8 cellular contexts compared by ENCODE assay signal in the genomic region with DNA sequence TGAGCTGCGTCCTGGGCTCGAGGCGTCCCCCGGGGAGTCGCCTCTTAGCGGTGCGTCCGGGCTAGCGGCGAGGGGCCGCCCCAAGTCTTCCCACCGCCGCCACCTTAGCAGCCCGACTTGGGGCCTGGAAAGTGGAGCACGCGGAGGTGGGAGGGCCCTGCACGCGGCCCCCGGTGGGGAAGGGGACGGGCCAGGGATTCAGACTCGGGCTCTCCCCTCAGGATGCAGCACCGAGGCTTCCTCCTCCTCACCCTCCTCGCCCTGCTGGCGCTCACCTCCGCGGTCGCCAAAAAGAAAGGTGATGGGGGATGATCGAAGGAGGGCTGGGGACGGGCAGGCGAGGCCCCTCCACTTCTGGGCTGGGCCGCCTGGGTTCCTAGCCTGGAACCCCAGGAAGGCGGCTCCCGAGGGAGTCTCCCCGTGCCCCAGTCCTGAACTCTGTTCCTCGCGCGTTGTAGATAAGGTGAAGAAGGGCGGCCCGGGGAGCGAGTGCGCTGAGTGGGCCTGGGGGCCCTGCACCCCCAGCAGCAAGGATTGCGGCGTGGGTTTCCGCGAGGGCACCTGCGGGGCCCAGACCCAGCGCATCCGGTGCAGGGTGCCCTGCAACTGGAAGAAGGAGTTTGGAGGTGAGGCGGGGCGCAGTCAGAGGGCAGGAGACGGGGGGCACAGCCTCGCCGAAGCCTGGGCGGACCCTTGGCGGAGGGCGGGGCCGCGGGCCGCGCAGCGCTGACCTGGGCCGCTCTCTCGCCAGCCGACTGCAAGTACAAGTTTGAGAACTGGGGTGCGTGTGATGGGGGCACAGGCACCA. TPM values are rescaled to one million over a fixed set of nuclear protein-coding genes. Genes with fewer than 3 reads are reported as not detected.
DNase-seq lines count a peak whose midpoint lies in the region; TF ChIP-seq lines count a peak whose summit lies in the region.

No MANE protein-coding gene starts in this region.

- TF ChIP-seq CTCF in dorsolateral prefrontal cortex (IDR thresholded peaks at IDR 0.05 in 54 of 56, conservative IDR thresholded peaks at IDR 0.05 in 2 of 56; ENCODE audit: low read depth in 1 of 56, partially characterized antibody in 56 of 56) (no peak), neural crest cell (conservative IDR thresholded peaks at IDR 0.05) (no peak)

- H3K36me3 Mint-ChIP-seq in neural crest cell (ENCODE audit: low read depth) = peaks cover 2% of the 10 kb centered on the region

- peak overlapping the region; percentile 88 for H3K4me3 Mint-ChIP-seq in neural crest cell

- H3K9me3 Mint-ChIP-seq in neural crest cell = no peaks in the 10 kb centered on the region

- peak overlapping the region; percentile 92 for H3K27ac Mint-ChIP-seq in neural crest cell (ENCODE audit: unreplicated experiment)

- DNase-seq in NCI-H1417 (lab: John Stamatoyannopoulos, UW) (peak; percentile 24 to 67 (median 66)), NCI-H1417 treated with DMSO at 0.1 percent for 48 hours (lab: John Stamatoyannopoulos, UW) (no peak), NCI-H2171 (lab: John Stamatoyannopoulos, UW) (peak; percentile 28), dorsolateral prefrontal cortex (peak in 1 of 10 donors; percentile 42), neural crest cell (ENCODE audit: low read depth, low spot score) (no peak), NCI-H1694 treated with DMSO at 0.1 percent for 48 hours (lab: John Stamatoyannopoulos, UW) (no peak), NOMO-1 treated with dmso at 0.1 percent for 144 hours (lab: John Stamatoyannopoulos, UW; ENCODE audit: unreplicated experiment) (no peak), CD1c-positive myeloid dendritic cell (ENCODE audit: extremely low spot score) (no peak)

- intact Hi-C loops in dorsolateral prefrontal cortex (cut with DNase I) = loop anchor here (10.0 kb wide), 4 partner anchors 63 to 783 kb away; partner anchors contain the start of genes ATG13 (in 2 of the 2) and HARBI1 (in 2 of the 2)

- H3K27me3 Mint-ChIP-seq in neural crest cell (ENCODE audit: low read depth) = peaks cover 26% of the 10 kb centered on the region

- H3K4me1 Mint-ChIP-seq in neural crest cell = peaks cover 24% of the 10 kb centered on the region

- H3K4me3 ChIP-seq in dorsolateral prefrontal cortex = peak overlapping the region; percentile 36 to 75 (median 60)

- peak overlapping the region in 23 of 59 donors; percentile 12 to 90 (median 53) for H3K27ac ChIP-seq in dorsolateral prefrontal cortex

- H3K27me3 ChIP-seq in dorsolateral prefrontal cortex = peaks cover 0 to 9% (median 0%) of the 10 kb centered on the region in 45 donors

RNA-seq across cellular contexts. Expression of gene MDK, which starts 0.6 kb away (rescaled TPM):
- total RNA-seq in dorsolateral prefrontal cortex (10 to 100 TPM in 95 of 120 experiments, 1 to 10 TPM in 25; 4.6 to 45.3 (median 12.9) TPM), neural crest cell (781 and 821 TPM in 2 replicates)

RNA-seq across cellular contexts. Expression of gene CHRM4, which starts 9.5 kb away (rescaled TPM):
- 10 to 100 TPM in 56 of 120 experiments, 1 to 10 TPM in 64; 2.7 to 25.0 (median 9.7) TPM for total RNA-seq in dorsolateral prefrontal cortex
- total RNA-seq in neural crest cell = 0.37 and 0.39 TPM in 2 replicates

RNA-seq across cellular contexts. Expression of gene DGKZ, which starts 34.8 kb away (rescaled TPM):
- total RNA-seq in dorsolateral prefrontal cortex (100 to 1,000 TPM; 142 to 475 (median 319) TPM), neural crest cell (54.4 and 60.1 TPM in 2 replicates)

Comparison
In these comparisons a context has a peak if more than half of its experiments do, and no peak if none do; other contexts are left out.
1. DNase-seq: peak in NCI-H1417 (3 of 3) and NCI-H2171 (single experiment); none in NCI-H1417 treated with DMSO at 0.1 percent for 48 hours (single experiment), neural crest cell (single experiment), NCI-H1694 treated with DMSO at 0.1 percent for 48 hours (single experiment), NOMO-1 treated with dmso at 0.1 percent for 144 hours (single experiment) and CD1c-positive myeloid dendritic cell (single experiment).
2. RNA of gene MDK, which starts 0.6 kb away (total RNA-seq): 781 to 821 TPM in neural crest cell; 4.6 to 45.3 TPM in dorsolateral prefrontal cortex; every median in the first group is over 10 times any median in the second.